In genomic region chr9:91900057-91900816, GRCh38 we compare ENCODE assay signal across 1 cellular context.
TF ChIP-seq lines count a peak whose summit lies in the region.

No MANE protein-coding gene starts in this region.

TF ChIP-seq in K562, 482 proteins besides CTCF, POLR2A, EP300 and RAD21 (continued from another document and continues in another):
- TF ChIP-seq ZNF318 (IDR thresholded peaks at IDR 0.05; ENCODE audit: borderline replicate concordance in 1 of 2, low read depth in 1 of 2) (no peak), PYGO2 (tag; IDR thresholded peaks at IDR 0.05) (no peak), FOS (IDR thresholded peaks at IDR 0.05; ENCODE audit: extremely low read depth, insufficient read length) (no peak), HDAC8 (tag; IDR thresholded peaks at IDR 0.05) (peak; percentile 90), ZNF217 (CRISPR knock-in tag; IDR thresholded peaks at IDR 0.05) (no peak; the same call in 1 of the 2 replicates), NKRF (IDR thresholded peaks at IDR 0.05; ENCODE audit: borderline replicate concordance) (peak; percentile 91), MBD2 (IDR thresholded peaks at IDR 0.05; ENCODE audit: borderline replicate concordance, low read depth) (peak; percentile 76), HNRNPK (IDR thresholded peaks at IDR 0.05; ENCODE audit: low read depth, low read length, poor library complexity, severe bottlenecking) (no peak), CTCFL (IDR thresholded peaks at IDR 0.05; ENCODE audit: borderline replicate concordance, insufficient read depth, low read depth, low read length, poor library complexity, severe bottlenecking) (no peak), MNT (conservative IDR thresholded peaks at IDR 0.05) (no peak), ZNF121 (CRISPR knock-in tag; conservative IDR thresholded peaks at IDR 0.05) (no peak), ATF1 (CRISPR knock-in tag; IDR thresholded peaks at IDR 0.05) (no peak), ATF1 (tag; IDR thresholded peaks at IDR 0.05) (peak; percentile 62), ZNF561 (CRISPR knock-in tag; conservative IDR thresholded peaks at IDR 0.05) (no peak), FOXM1 (IDR thresholded peaks at IDR 0.05; ENCODE audit: low read depth) (0 out of 2 replicates have a peak, but pooled peaks have one; percentile 19), FOXM1 (CRISPR knock-in tag; IDR thresholded peaks at IDR 0.05; ENCODE audit: low read depth) (peak; percentile 52; the same call in 1 of the 2 replicates), ZKSCAN8 (CRISPR knock-in tag; IDR thresholded peaks at IDR 0.05) (peak; percentile 82; the same call in 1 of the 2 replicates), HMGXB4 (CRISPR knock-in tag; IDR thresholded peaks at IDR 0.05) (peak; percentile 92; the same call in 1 of the 2 replicates), ZNF324 (CRISPR knock-in tag; IDR thresholded peaks at IDR 0.05) (0 out of 2 replicates have a peak, but pooled peaks have one; percentile 51), STAG1 (CRISPR knock-in tag; IDR thresholded peaks at IDR 0.05; ENCODE audit: borderline replicate concordance) (peak; percentile 61; the same call in 1 of the 2 replicates), ESRRA (IDR thresholded peaks at IDR 0.05; ENCODE audit: borderline replicate concordance, low read depth) (no peak), TEAD4 (IDR thresholded peaks at IDR 0.05; ENCODE audit: low read length) (peak; percentile 70), TEAD4 (CRISPR knock-in tag; IDR thresholded peaks at IDR 0.05; ENCODE audit: borderline replicate concordance) (peak; percentile 95), POLR3A (IDR thresholded peaks at IDR 0.05; ENCODE audit: borderline replicate concordance, extremely low read depth, insufficient read depth, insufficient read length) (no peak), NFIC (IDR thresholded peaks at IDR 0.05) (peak; percentile 68), POU5F1 (IDR thresholded peaks at IDR 0.05; ENCODE audit: borderline replicate concordance, low read depth, low read length, partially characterized antibody) (no peak), ZNF263 (CRISPR knock-in tag; IDR thresholded peaks at IDR 0.05; ENCODE audit: borderline replicate concordance) (peak; percentile 75), BRF1 (IDR thresholded peaks at IDR 0.05; ENCODE audit: borderline replicate concordance, extremely low read depth, insufficient read length) (no peak), ARID1B (IDR thresholded peaks at IDR 0.05) (peak; percentile 90), GATAD2A (IDR thresholded peaks at IDR 0.05) (no peak), ZFX (CRISPR knock-in tag; IDR thresholded peaks at IDR 0.05) (peak; percentile 88), XRCC4 (IDR thresholded peaks at IDR 0.05; ENCODE audit: extremely low read depth, insufficient read depth, insufficient read length) (no peak), DIDO1 (tag; IDR thresholded peaks at IDR 0.05; ENCODE audit: low read depth) (0 out of 2 replicates have a peak, but pooled peaks have one; percentile 29), TEAD2 (tag; IDR thresholded peaks at IDR 0.05) (no peak; the same call in 1 of the 2 replicates), ELF1 (tag; IDR thresholded peaks at IDR 0.05) (no peak), DDX20 (tag; IDR thresholded peaks at IDR 0.05; ENCODE audit: low read depth) (no peak), ZNF280A (IDR thresholded peaks at IDR 0.05; ENCODE audit: low read depth, partially characterized antibody) (no peak), MTA3 (IDR thresholded peaks at IDR 0.05; ENCODE audit: borderline replicate concordance) (peak; percentile 84), FUS (optimal IDR thresholded peaks at IDR 0.05; ENCODE audit: low read depth, low read length) (no peak), ID3 (CRISPR knock-in tag; IDR thresholded peaks at IDR 0.05) (no peak), ID3 (tag; IDR thresholded peaks at IDR 0.05) (peak; percentile 96), MEF2A (IDR thresholded peaks at IDR 0.05; ENCODE audit: control insufficient read depth, low read depth, low read length) (no peak), MLX (CRISPR knock-in tag; conservative IDR thresholded peaks at IDR 0.05) (peak in 1 of 2 experiments; percentile 65; a peak in 1 of 4 replicates), E2F5 (CRISPR knock-in tag; IDR thresholded peaks at IDR 0.05) (peak; percentile 98), ASH1L (IDR thresholded peaks at IDR 0.05; ENCODE audit: borderline replicate concordance, low read depth, partially characterized antibody) (no peak), COPS2 (conservative IDR thresholded peaks at IDR 0.05) (no peak)
